ENCODE assay signal across 24 cellular contexts in genomic region chr15:101220060-101220459, GRCh38. TPM values are rescaled to one million over a fixed set of nuclear protein-coding genes. Genes with fewer than 3 reads are reported as not detected.
DNase-seq lines count a peak whose midpoint lies in the region; ATAC-seq, FAIRE-seq and TF ChIP-seq lines count a peak whose summit lies in the region.
"Had no signal": no experiment of that assay in that cellular context is flagged by ENCODE, and none has a peak within 500 bp of the region (broad histone marks: within the 10 kb centered on the region; RNA-seq: fewer than 3 reads in every experiment).

No MANE protein-coding gene starts in this region.

- CTCF ChIA-PET in RWPE1 (lab: Yijun Ruan, JAX), result no interaction called here

- H3K27me3 ChIP-seq in small intestine (ENCODE audit: control insufficient read depth in 2 of 2, insufficient read depth in 2 of 2, low read length in 2 of 2), result no peaks in the 10 kb centered on the region
- H3K27me3 ChIP-seq: BLaER1, gastrocnemius medialis had no signal

- TF ChIP-seq CTCF in RWPE1 (conservative IDR thresholded peaks at IDR 0.05; ENCODE audit: low read depth) (no peak), type B pancreatic cell (conservative IDR thresholded peaks at IDR 0.05) (no peak)

- H3K4me3 Mint-ChIP-seq in stimulated activated naive CD8-positive, alpha-beta T cell treated with anti-CD3 and anti-CD28 coated beads, Interleukin-15, Interleukin-2, amounts not matched to agents 100 ng/mL and 50 ng/mL, for 24 hours, result no peak overlapping the region
- no peak overlapping the region for H3K4me3 Mint-ChIP-seq in effector memory CD8-positive, alpha-beta T cell
- H3K4me3 Mint-ChIP-seq in type B pancreatic cell, result peak overlapping the region; percentile 15

- POLR2A ChIA-PET in RWPE1 (lab: Yijun Ruan, JAX; ENCODE audit: low non-redundant PET), result interaction anchor here (0.5 kb wide), 1 partner anchor 32 kb away, joined by 5 read pairs; the partner anchor contains the start of gene CHSY1

- no peak overlapping the region for H3K4me3 ChIP-seq in small intestine (ENCODE audit: low read depth in 1 of 2, low read length in 2 of 2)
- H3K4me3 ChIP-seq: BLaER1, gastrocnemius medialis, GM23248 had no signal

- ATAC-seq in stimulated activated naive CD8-positive, alpha-beta T cell treated with anti-CD3 and anti-CD28 coated beads, Interleukin-15, Interleukin-2, amounts not matched to agents 100 U/mL and 50 U/mL, for 24 hours, result no peak
- no peak for ATAC-seq in effector memory CD8-positive, alpha-beta T cell (replicated peaks)
- no peak for ATAC-seq in HG03095 (IDR thresholded peaks at IDR 0.05; ENCODE audit: unreplicated experiment)
- ATAC-seq: gastrocnemius medialis had no signal

- no peak for DNase-seq in stimulated activated naive CD8-positive, alpha-beta T cell treated with anti-CD3 and anti-CD28 coated beads, Interleukin-15, Interleukin-2, amounts not matched to agents 100 U/mL and 50 U/mL, for 24 hours
- DNase-seq in RWPE1 (ENCODE audit: low spot score), result no peak
- DNase-seq in effector memory CD8-positive, alpha-beta T cell, result no peak
- no peak for DNase-seq in type B pancreatic cell (ENCODE audit: extremely low spot score, unreplicated experiment)
- DNase-seq in small intestine, result no peak
- DNase-seq in COLO668 (lab: John Stamatoyannopoulos, UW; ENCODE audit: unreplicated experiment), result no peak
- DNase-seq: activated CD4-positive, alpha-beta T cell treated with anti-CD3 and anti-CD28 coated beads, Interleukin-2, amount 50 U/mL, for 48 hours; activated gamma-delta T cell; DND-41; gastrocnemius medialis; GF-D8; GM23248; KBM-7; midbrain; naive B cell; NCI-H1092 treated with DMSO at 0.1 percent for 48 hours; NCI-H187; NCI-H82; stimulated activated CD4-positive, alpha-beta T cell treated with anti-CD3 and anti-CD28 coated beads, Interleukin-15, amount 100 ng/mL, for 24 hours; stimulated activated CD4-positive, alpha-beta T cell treated with anti-CD3 and anti-CD28 coated beads, Interleukin-4, amount 100 ng/mL, for 4 hours; T1000 had no signal

- H3K9me3 Mint-ChIP-seq in stimulated activated naive CD8-positive, alpha-beta T cell treated with anti-CD3 and anti-CD28 coated beads, Interleukin-15, Interleukin-2, amounts not matched to agents 100 ng/mL and 50 ng/mL, for 24 hours, result no peaks in the 10 kb centered on the region
- H3K9me3 Mint-ChIP-seq in effector memory CD8-positive, alpha-beta T cell, result no peaks in the 10 kb centered on the region
- H3K9me3 Mint-ChIP-seq in type B pancreatic cell, result no peaks in the 10 kb centered on the region
- H3K9me3 Mint-ChIP-seq: naive B cell had no signal

- peak overlapping the region; percentile 14 for H3K27ac Mint-ChIP-seq in stimulated activated naive CD8-positive, alpha-beta T cell treated with anti-CD3 and anti-CD28 coated beads, Interleukin-15, Interleukin-2, amounts not matched to agents 100 ng/mL and 50 ng/mL, for 24 hours
- peak overlapping the region; percentile 6 to 88 for H3K27ac Mint-ChIP-seq in effector memory CD8-positive, alpha-beta T cell
- no peak overlapping the region for H3K27ac Mint-ChIP-seq in type B pancreatic cell

- FAIRE-seq in small intestine (lab: Jason Lieb, UNC), result no peak

- H3K4me1 ChIP-seq in small intestine (ENCODE audit: control insufficient read depth in 2 of 2, insufficient read depth in 1 of 2, low read depth in 1 of 2, low read length in 1 of 2), result peaks cover 0 to 5% of the 10 kb centered on the region in 2 donors

- 76 to 83% (median 77%) methylated on average over 2 of the region's 2 CpGs for WGBS in small intestine, 3 donors

- H3K27ac ChIP-seq in RWPE1, result peak overlapping the region; percentile 44
- H3K27ac ChIP-seq in small intestine (ENCODE audit: low read depth in 1 of 2, low read length in 1 of 2), result no peak overlapping the region
- H3K27ac ChIP-seq: BLaER1, gastrocnemius medialis, GM23248 had no signal

- peaks cover 66% of the 10 kb centered on the region for H3K4me1 Mint-ChIP-seq in stimulated activated naive CD8-positive, alpha-beta T cell treated with anti-CD3 and anti-CD28 coated beads, Interleukin-15, Interleukin-2, amounts not matched to agents 100 ng/mL and 50 ng/mL, for 24 hours (ENCODE audit: low read depth)
- peaks cover 51 to 78% of the 10 kb centered on the region in 2 donors for H3K4me1 Mint-ChIP-seq in effector memory CD8-positive, alpha-beta T cell (ENCODE audit: low read depth in 2 of 2)
- peaks cover 52% of the 10 kb centered on the region for H3K4me1 Mint-ChIP-seq in type B pancreatic cell (ENCODE audit: unreplicated experiment)

- peaks cover 70% of the 10 kb centered on the region for H3K36me3 Mint-ChIP-seq in stimulated activated naive CD8-positive, alpha-beta T cell treated with anti-CD3 and anti-CD28 coated beads, Interleukin-15, Interleukin-2, amounts not matched to agents 100 ng/mL and 50 ng/mL, for 24 hours (ENCODE audit: low read depth)
- no peaks in the 10 kb centered on the region for H3K36me3 Mint-ChIP-seq in effector memory CD8-positive, alpha-beta T cell (ENCODE audit: insufficient read depth)
- peaks cover 44% of the 10 kb centered on the region for H3K36me3 Mint-ChIP-seq in type B pancreatic cell

- H3K9me3 ChIP-seq in small intestine (ENCODE audit: control insufficient read depth, low read depth), result no peaks in the 10 kb centered on the region
- H3K9me3 ChIP-seq: gastrocnemius medialis had no signal

- no peaks in the 10 kb centered on the region for H3K36me3 ChIP-seq in small intestine (ENCODE audit: control insufficient read depth in 2 of 2, insufficient read depth in 2 of 2, low read length in 2 of 2)
- H3K36me3 ChIP-seq: gastrocnemius medialis had no signal

- H3K27me3 Mint-ChIP-seq in stimulated activated naive CD8-positive, alpha-beta T cell treated with anti-CD3 and anti-CD28 coated beads, Interleukin-15, Interleukin-2, amounts not matched to agents 100 ng/mL and 50 ng/mL, for 24 hours, result no peaks in the 10 kb centered on the region
- no peaks in the 10 kb centered on the region for H3K27me3 Mint-ChIP-seq in effector memory CD8-positive, alpha-beta T cell
- H3K27me3 Mint-ChIP-seq in type B pancreatic cell, result no peaks in the 10 kb centered on the region
- H3K27me3 Mint-ChIP-seq: naive B cell had no signal

RNA-seq across cellular contexts. Expression of gene CHSY1, which starts 31.8 kb away (rescaled TPM):
- 18.4 and 43.0 TPM in 2 replicates for total RNA-seq in type B pancreatic cell (ENCODE audit: low replicate concordance)
- polyA plus RNA-seq in small intestine, result 1 to 10 TPM; 1.6 to 9.0 (median 3.0) TPM

RNA-seq across cellular contexts. Expression of gene SELENOS, which starts 57.2 kb away (rescaled TPM):
- 47.2 and 74.3 TPM in 2 replicates for total RNA-seq in type B pancreatic cell (ENCODE audit: low replicate concordance)
- 100 to 1,000 TPM; 123 to 148 (median 142) TPM for polyA plus RNA-seq in small intestine
